In genomic region chr17:8630227-8630801, GRCh38 we compare ENCODE assay signal across 8 cellular contexts. TPM values are rescaled to one million over a fixed set of nuclear protein-coding genes. Genes with fewer than 3 reads are reported as not detected.
DNase-seq lines count a peak whose midpoint lies in the region; ATAC-seq and TF ChIP-seq lines count a peak whose summit lies in the region.

Gene MYH10 (minus strand): TSS chr17:8630725. CDS start chr17:8623246, 7,479 bp downstream.

- H3K4me3 ChIP-seq in gastroesophageal sphincter (peak within 1 kb of the TSS; percentile 65 to 96), parathyroid adenoma (ENCODE audit: low read depth, low read length) (peak within 1 kb of the TSS; percentile 80)

- no peaks in the 10 kb centered on the region for H3K9me3 ChIP-seq in gastroesophageal sphincter
- H3K9me3 ChIP-seq in parathyroid adenoma (ENCODE audit: control insufficient read depth, low read length): no peaks in the 10 kb centered on the region

- H3K27ac ChIP-seq in VCaP (peak within 1 kb of the TSS; percentile 90), gastroesophageal sphincter (peak within 1 kb of the TSS; percentile 6 to 89 (median 81)), parathyroid adenoma (peak within 1 kb of the TSS; percentile 77)

- peaks cover 9% of the 10 kb centered on the region for H3K79me2 ChIP-seq in parathyroid adenoma

- TF ChIP-seq POLR2A in gastroesophageal sphincter (IDR thresholded peaks at IDR 0.05): peak; percentile 25 to 45

- H3K27me3 ChIP-seq in gastroesophageal sphincter (no peaks in the 10 kb centered on the region), parathyroid adenoma (ENCODE audit: control insufficient read depth, insufficient read depth, low read length) (no peaks in the 10 kb centered on the region)

- H3K4me1 ChIP-seq in gastroesophageal sphincter (peaks cover 0 to 30% (median 0%) of the 10 kb centered on the region in 3 donors), parathyroid adenoma (peaks cover 4% of the 10 kb centered on the region)

- WGBS in gastroesophageal sphincter (ENCODE audit: low coverage in 1 of 2), 2 donors: 0% methylated on average over 3 to 10 of the region's 33 CpGs

- TF ChIP-seq CTCF in VCaP (conservative IDR thresholded peaks at IDR 0.05) (no peak; the same call in 1 of the 2 replicates), gastroesophageal sphincter (IDR thresholded peaks at IDR 0.05) (no peak), parathyroid adenoma (IDR thresholded peaks at IDR 0.05) (peak; percentile 33)

- in situ Hi-C loops in ACHN (cut with HindIII; ENCODE audit: low pct_ligation_motif_present, low pct_unique_long_range_greater_than_20kb, low sequenced_read_pairs): no loop called here

- peak within 1 kb of the TSS; percentile 90 for H3K9ac ChIP-seq in parathyroid adenoma

- ATAC-seq in GM18909 (IDR thresholded peaks at IDR 0.05; ENCODE audit: poor library complexity, unreplicated experiment) (peak; percentile 4), gastroesophageal sphincter (no peak), HG03565 (IDR thresholded peaks at IDR 0.05; ENCODE audit: unreplicated experiment) (no peak), HG03135 (IDR thresholded peaks at IDR 0.05; ENCODE audit: unreplicated experiment) (no peak)

- H3K36me3 ChIP-seq in gastroesophageal sphincter (no peaks in the 10 kb centered on the region), parathyroid adenoma (ENCODE audit: control insufficient read depth, insufficient read depth, low read length) (no peaks in the 10 kb centered on the region)

- no peak for TF ChIP-seq EP300 in gastroesophageal sphincter (IDR thresholded peaks at IDR 0.05)

- no peak for DNase-seq in stimulated activated naive CD4-positive, alpha-beta T cell (lab: John Stamatoyannopoulos, UW)
- DNase-seq in ACHN: no peak

- peak within 1 kb of the TSS; percentile 99 for H3K4me2 ChIP-seq in parathyroid adenoma (ENCODE audit: low read length)

- peak within 1 kb of the TSS; percentile 94 for H2AFZ ChIP-seq in parathyroid adenoma

RNA-seq across cellular contexts. Expression of gene MYH10, which starts in this region (rescaled TPM):
- total RNA-seq in gastroesophageal sphincter: 10 to 100 TPM; 26.0 to 40.9 (median 34.6) TPM
